Comparison of ENCODE assay signal across 9 cellular contexts in the genomic region with DNA sequence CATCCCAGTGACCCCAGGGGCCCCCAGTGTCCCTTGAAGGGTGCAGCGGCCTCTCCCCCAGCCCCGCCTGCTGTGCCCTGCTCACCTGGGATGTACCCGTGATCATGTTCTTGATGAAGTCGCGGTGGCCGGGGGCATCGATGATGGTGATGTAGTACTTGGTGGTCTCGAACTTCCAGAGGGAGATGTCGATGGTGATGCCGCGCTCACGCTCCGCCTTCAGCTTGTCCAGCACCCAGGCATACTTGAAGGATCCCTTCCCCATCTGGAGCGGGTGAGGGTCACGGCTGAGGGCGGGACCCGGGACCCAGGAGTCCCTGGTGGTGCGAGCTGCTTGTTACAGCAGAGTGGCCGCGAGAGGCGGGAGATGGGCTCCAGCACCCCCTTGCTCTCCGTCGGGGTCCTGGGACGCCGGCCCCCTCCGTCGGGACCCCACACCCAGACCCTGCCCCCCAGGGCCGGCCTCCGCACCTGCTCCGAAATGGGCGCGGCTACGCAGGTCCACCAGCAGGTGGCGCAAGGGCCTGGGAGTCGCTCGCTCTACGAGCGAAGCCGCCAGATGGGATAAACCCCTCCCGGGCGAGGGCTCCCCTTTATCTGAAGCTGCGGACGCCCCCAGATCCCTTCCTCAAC. TPM values are rescaled to one million over a fixed set of nuclear protein-coding genes. Genes with fewer than 3 reads are reported as not detected.
DNase-seq lines count a peak whose midpoint lies in the region; ATAC-seq lines count a peak whose summit lies in the region.
"Had no signal": no experiment of that assay in that cellular context is flagged by ENCODE, and none has a peak within 500 bp of the region (broad histone marks: within the 10 kb centered on the region; RNA-seq: fewer than 3 reads in every experiment).

No MANE protein-coding gene starts in this region.

- peak; percentile 78 for DNase-seq in G401 (ENCODE audit: low spot score)
- DNase-seq in NCI-H1092 treated with DMSO at 0.1 percent for 48 hours (lab: John Stamatoyannopoulos, UW) = peak; percentile 32
- peak; percentile 78 for DNase-seq in activated CD8-positive, alpha-beta T cell treated with anti-CD3 and anti-CD28 coated beads, Interleukin-2, amount 10 ng/mL, durations not matched to agents 7 days and 5 days
- DNase-seq in ecto neural progenitor cell (ENCODE audit: low spot score) = peak; percentile 85
- DNase-seq in mesendoderm = peak; percentile 53
- DNase-seq in stimulated activated CD8-positive, alpha-beta memory T cell treated with anti-CD3 and anti-CD28 coated beads, Interleukin-4, amount 100 ng/mL, for 1 hour (ENCODE audit: low read depth in 2 of 2, low spot score in 1 of 2) = peak; percentile 49 to 55
- no peak for DNase-seq in NCI-H2107 (lab: John Stamatoyannopoulos, UW)

- peaks cover 20% of the 10 kb centered on the region for H3K27me3 Mint-ChIP-seq in activated CD8-positive, alpha-beta T cell treated with anti-CD3 and anti-CD28 coated beads, Interleukin-2, amount 10 ng/mL, durations not matched to agents 7 days and 5 days (ENCODE audit: low read depth)

- H3K4me3 ChIP-seq in mesendoderm (ENCODE audit: low read length) = no peak overlapping the region

- no peak overlapping the region for H3K27ac ChIP-seq in mesendoderm (ENCODE audit: low read depth, low read length)
- H3K27ac ChIP-seq: epithelial cell of prostate had no signal

- no peaks in the 10 kb centered on the region for H3K4me1 ChIP-seq in mesendoderm (ENCODE audit: control insufficient read depth, low read depth, low read length)

- H3K18ac ChIP-seq in mesendoderm (ENCODE audit: low read length) = no peak overlapping the region

- no peak overlapping the region for H3K23ac ChIP-seq in mesendoderm (ENCODE audit: low read length)

- no peak overlapping the region for H3K4ac ChIP-seq in mesendoderm (ENCODE audit: low read depth, low read length)

- peak overlapping the region; percentile 46 for H3K4me2 ChIP-seq in mesendoderm (ENCODE audit: low read length)

- no peaks in the 10 kb centered on the region for H3K9me3 Mint-ChIP-seq in activated CD8-positive, alpha-beta T cell treated with anti-CD3 and anti-CD28 coated beads, Interleukin-2, amount 10 ng/mL, durations not matched to agents 7 days and 5 days (ENCODE audit: insufficient read depth)

- H4K8ac ChIP-seq in mesendoderm (ENCODE audit: low read depth, low read length) = no peak overlapping the region

- no peaks in the 10 kb centered on the region for H3K79me2 ChIP-seq in mesendoderm (ENCODE audit: control insufficient read depth, insufficient read depth, low read length)

- H4K5ac ChIP-seq in mesendoderm (ENCODE audit: low read length) = no peak overlapping the region

- no CpG with 5 or more reads among the region's 43 CpGs for WGBS in mesendoderm (ENCODE audit: extremely low coverage, insufficient coverage, low lambda C conversion rate)

- POLR2A ChIA-PET in activated CD8-positive, alpha-beta T cell treated with anti-CD3 and anti-CD28 coated beads, Interleukin-2, amount 10 ng/mL, durations not matched to agents 7 days and 5 days (lab: Charles Lee) = interaction anchor here (0.7 to 1.6 kb wide), 2 partner anchors 25 to 132 kb away, joined by 3 to 11 read pairs; a partner anchor contains a TSS

- H2BK15ac ChIP-seq in mesendoderm (replicated peaks; ENCODE audit: low read depth) = no peak overlapping the region

- no peaks in the 10 kb centered on the region for H3K36me3 Mint-ChIP-seq in activated CD8-positive, alpha-beta T cell treated with anti-CD3 and anti-CD28 coated beads, Interleukin-2, amount 10 ng/mL, durations not matched to agents 7 days and 5 days (ENCODE audit: low read depth)

- H3K27me3 ChIP-seq in mesendoderm (ENCODE audit: insufficient read depth, low read length, poor library complexity) = peaks cover 2% of the 10 kb centered on the region

- no peak overlapping the region for H2BK120ac ChIP-seq in mesendoderm (ENCODE audit: low read depth, low read length)

- ATAC-seq in activated CD8-positive, alpha-beta T cell treated with anti-CD3 and anti-CD28 coated beads, Interleukin-2, amount 10 ng/mL, durations not matched to agents 7 days and 5 days = peak; percentile 70
- no peak for ATAC-seq in HG03039 (IDR thresholded peaks at IDR 0.05; ENCODE audit: unreplicated experiment)

- H3K4me3 Mint-ChIP-seq in activated CD8-positive, alpha-beta T cell treated with anti-CD3 and anti-CD28 coated beads, Interleukin-2, amount 10 ng/mL, durations not matched to agents 7 days and 5 days = peak overlapping the region; percentile 34

- H3K56ac ChIP-seq in mesendoderm (ENCODE audit: low read length) = peak overlapping the region; percentile 34

- no peaks in the 10 kb centered on the region for H3K36me3 ChIP-seq in mesendoderm (ENCODE audit: control insufficient read depth, insufficient read depth, low read length)

- peaks cover 8% of the 10 kb centered on the region for H3K4me1 Mint-ChIP-seq in activated CD8-positive, alpha-beta T cell treated with anti-CD3 and anti-CD28 coated beads, Interleukin-2, amount 10 ng/mL, durations not matched to agents 7 days and 5 days (ENCODE audit: low read depth)

- in situ Hi-C loops in G401 (cut with HindIII; ENCODE audit: low sequenced_read_pairs) = no loop called here

- no peak overlapping the region for H3K27ac Mint-ChIP-seq in activated CD8-positive, alpha-beta T cell treated with anti-CD3 and anti-CD28 coated beads, Interleukin-2, amount 10 ng/mL, durations not matched to agents 7 days and 5 days

- CTCF ChIA-PET in activated CD8-positive, alpha-beta T cell treated with anti-CD3 and anti-CD28 coated beads, Interleukin-2, amount 10 ng/mL, durations not matched to agents 7 days and 5 days (lab: Charles Lee) = interaction anchor here (0.7 to 2.1 kb wide), 13 partner anchors 9 to 291 kb away, joined by 3 to 13 read pairs (median 5); a partner anchor contains a TSS

- H2BK5ac ChIP-seq in mesendoderm (ENCODE audit: low read length) = no peak overlapping the region

- H3K79me1 ChIP-seq in mesendoderm (ENCODE audit: low read length) = no peaks in the 10 kb centered on the region

- H3K9ac ChIP-seq in mesendoderm (ENCODE audit: low read length) = no peak overlapping the region

- H2AK5ac ChIP-seq in mesendoderm (ENCODE audit: low read length) = no peak overlapping the region

RNA-seq across cellular contexts. Expression of a gene that starts 3.0 kb away (rescaled TPM):
- 47.5 and 58.1 TPM in 2 replicates for total RNA-seq in G401 (2014; rRNA removed; shearing (Covaris generic))
- not detected for total RNA-seq in activated CD8-positive, alpha-beta T cell treated with anti-CD3 and anti-CD28 coated beads, Interleukin-2, amount 10 ng/mL, durations not matched to agents 7 days and 5 days
- 8.6 TPM for polyA plus RNA-seq in mesendoderm (2013, experiment 1 of 2)
- 9.6 TPM for polyA plus RNA-seq in mesendoderm (2013, experiment 2 of 2)

RNA-seq across cellular contexts. Expression of a gene that starts 23.4 kb away (rescaled TPM):
- 133 and 160 TPM in 2 replicates for total RNA-seq in G401 (2014; rRNA removed; shearing (Covaris generic))
- total RNA-seq in activated CD8-positive, alpha-beta T cell treated with anti-CD3 and anti-CD28 coated beads, Interleukin-2, amount 10 ng/mL, durations not matched to agents 7 days and 5 days = not detected
- 20.9 TPM for polyA plus RNA-seq in mesendoderm (2013, experiment 1 of 2)
- polyA plus RNA-seq in mesendoderm (2013, experiment 2 of 2) = 20.4 TPM

RNA-seq across cellular contexts. Expression of a gene that starts 24.7 kb away (rescaled TPM):
- total RNA-seq in G401 (2014; rRNA removed; shearing (Covaris generic)) = 31.9 and 38.0 TPM in 2 replicates
- 100 to 1,000 TPM; 292 to 296 TPM for total RNA-seq in activated CD8-positive, alpha-beta T cell treated with anti-CD3 and anti-CD28 coated beads, Interleukin-2, amount 10 ng/mL, durations not matched to agents 7 days and 5 days
- 145 TPM for polyA plus RNA-seq in mesendoderm (2013, experiment 1 of 2)
- polyA plus RNA-seq in mesendoderm (2013, experiment 2 of 2) = 147 TPM

RNA-seq across cellular contexts. Expression of a gene that starts 41.3 kb away (rescaled TPM):
- 0.10 TPM in 1 of 2 replicates, not detected in the other for total RNA-seq in G401 (2014; rRNA removed; shearing (Covaris generic))
- under 1 TPM in 1 of 2 experiments, not detected in 1; 0.34 TPM for total RNA-seq in activated CD8-positive, alpha-beta T cell treated with anti-CD3 and anti-CD28 coated beads, Interleukin-2, amount 10 ng/mL, durations not matched to agents 7 days and 5 days
- polyA plus RNA-seq in mesendoderm (2013, experiment 1 of 2) = 0.08 TPM
- 0.07 TPM for polyA plus RNA-seq in mesendoderm (2013, experiment 2 of 2)

RNA-seq across cellular contexts. Expression of a gene that starts 51.7 kb away (rescaled TPM):
- total RNA-seq in G401 (2014; rRNA removed; shearing (Covaris generic)) = not detected in 2 replicates
- total RNA-seq in activated CD8-positive, alpha-beta T cell treated with anti-CD3 and anti-CD28 coated beads, Interleukin-2, amount 10 ng/mL, durations not matched to agents 7 days and 5 days = not detected
- polyA plus RNA-seq in mesendoderm (2013, experiment 1 of 2) = 0.11 TPM
- 0.10 TPM for polyA plus RNA-seq in mesendoderm (2013, experiment 2 of 2)

Comparison
In these comparisons a context has a peak if more than half of its experiments do, and no peak if none do; other contexts are left out.
1. RNA of a gene that starts 3.0 kb away (total RNA-seq): 47.5 to 58.1 TPM in G401; not detected in activated CD8-positive, alpha-beta T cell treated with anti-CD3 and anti-CD28 coated beads, Interleukin-2, amount 10 ng/mL, durations not matched to agents 7 days and 5 days; every median in the first group is over 10 times any median in the second.
2. RNA of a gene that starts 23.4 kb away (total RNA-seq): 133 to 160 TPM in G401; not detected in activated CD8-positive, alpha-beta T cell treated with anti-CD3 and anti-CD28 coated beads, Interleukin-2, amount 10 ng/mL, durations not matched to agents 7 days and 5 days; every median in the first group is over 100 times any median in the second.